ENCODE assay signal across 7 cellular contexts in the genomic region with DNA sequence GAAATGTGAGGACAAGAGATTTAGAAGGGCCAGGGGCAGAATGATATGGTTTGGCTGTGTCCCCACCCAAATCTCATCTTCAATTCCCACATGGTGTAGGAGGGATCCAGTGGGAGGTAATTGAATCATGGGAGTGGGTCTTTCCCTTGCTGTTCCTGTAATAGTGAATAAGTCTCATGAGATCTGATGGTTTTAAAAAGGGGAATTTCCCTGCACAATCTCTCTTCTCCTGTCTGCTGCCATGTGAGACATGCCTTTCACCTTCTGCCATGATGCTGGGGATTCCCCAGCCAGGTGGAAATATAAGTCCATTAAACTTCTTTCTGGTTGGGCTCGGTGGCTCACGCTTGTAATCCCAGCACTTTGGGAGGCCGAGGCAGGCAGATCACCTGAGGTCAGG. TPM values are rescaled to one million over a fixed set of nuclear protein-coding genes. Genes with fewer than 3 reads are reported as not detected.
A peak's percentile ranks its signal among the peaks of the same experiment; 100 is the strongest.
DNase-seq lines count a peak whose midpoint lies in the region; ATAC-seq, FAIRE-seq and TF ChIP-seq lines count a peak whose summit lies in the region.
"Not testable (repeated sequence)": the region's sequence is repeated elsewhere in the genome, so short reads cannot be mapped to it uniquely, and the experiment has no call there.

No MANE protein-coding gene starts in this region.

- peak; percentile 53 to 77 for ATAC-seq in activated naive CD4-positive, alpha-beta T cell treated with anti-CD3 and anti-CD28 coated beads, Interleukin-2, amount 50 U/mL, for 72 hours
- ATAC-seq in stimulated activated effector memory CD8-positive, alpha-beta T cell treated with anti-CD3 and anti-CD28 coated beads, Interleukin-12 subunit alpha, Interleukin-12 subunit beta, amount 100 ng/mL, for 72 hours: not testable (repeated sequence)

- FAIRE-seq in GM18507 (lab: Jason Lieb, UNC): peak; percentile 65

- H3K9me3 Mint-ChIP-seq in activated T-helper 1 cell treated with anti-CD3 and anti-CD28 coated beads, Interleukin-12 subunit alpha, Interleukin-12 subunit beta, Interleukin-2, Interleukin-4 antibody, amounts not matched to agents 30 ng/mL and 10 ng/mL and 1 ng/mL, durations not matched to agents 14 hours and 24 hours and 36 hours: peaks cover 12% of the 10 kb centered on the region
- peaks cover 0 to 21% of the 10 kb centered on the region in 2 donors for H3K9me3 Mint-ChIP-seq in activated naive CD4-positive, alpha-beta T cell treated with anti-CD3 and anti-CD28 coated beads, Interleukin-2, amount 50 U/mL, for 72 hours
- H3K9me3 Mint-ChIP-seq in stimulated activated effector memory CD8-positive, alpha-beta T cell treated with anti-CD3 and anti-CD28 coated beads, Interleukin-12 subunit alpha, Interleukin-12 subunit beta, amount 100 ng/mL, for 72 hours: not testable (repeated sequence)

- H3K27ac Mint-ChIP-seq in activated T-helper 1 cell treated with anti-CD3 and anti-CD28 coated beads, Interleukin-12 subunit alpha, Interleukin-12 subunit beta, Interleukin-2, Interleukin-4 antibody, amounts not matched to agents 30 ng/mL and 10 ng/mL and 1 ng/mL, durations not matched to agents 14 hours and 24 hours and 36 hours: peak overlapping the region; percentile 53
- H3K27ac Mint-ChIP-seq in activated naive CD4-positive, alpha-beta T cell treated with anti-CD3 and anti-CD28 coated beads, Interleukin-2, amount 50 U/mL, for 72 hours: peak overlapping the region; percentile 63 to 77
- H3K27ac Mint-ChIP-seq in stimulated activated effector memory CD8-positive, alpha-beta T cell treated with anti-CD3 and anti-CD28 coated beads, Interleukin-12 subunit alpha, Interleukin-12 subunit beta, amount 100 ng/mL, for 72 hours: peak overlapping the region; percentile 40

- not testable (repeated sequence) for H3K27me3 Mint-ChIP-seq in activated T-helper 1 cell treated with anti-CD3 and anti-CD28 coated beads, Interleukin-12 subunit alpha, Interleukin-12 subunit beta, Interleukin-2, Interleukin-4 antibody, amounts not matched to agents 30 ng/mL and 10 ng/mL and 1 ng/mL, durations not matched to agents 14 hours and 24 hours and 36 hours (ENCODE audit: insufficient read depth)

- H3K4me1 Mint-ChIP-seq in activated T-helper 1 cell treated with anti-CD3 and anti-CD28 coated beads, Interleukin-12 subunit alpha, Interleukin-12 subunit beta, Interleukin-2, Interleukin-4 antibody, amounts not matched to agents 30 ng/mL and 10 ng/mL and 1 ng/mL, durations not matched to agents 14 hours and 24 hours and 36 hours (ENCODE audit: low read depth): peaks cover 22% of the 10 kb centered on the region
- H3K4me1 Mint-ChIP-seq in stimulated activated effector memory CD8-positive, alpha-beta T cell treated with anti-CD3 and anti-CD28 coated beads, Interleukin-12 subunit alpha, Interleukin-12 subunit beta, amount 100 ng/mL, for 72 hours: peaks cover 14% of the 10 kb centered on the region

- H3K36me3 Mint-ChIP-seq in activated T-helper 1 cell treated with anti-CD3 and anti-CD28 coated beads, Interleukin-12 subunit alpha, Interleukin-12 subunit beta, Interleukin-2, Interleukin-4 antibody, amounts not matched to agents 30 ng/mL and 10 ng/mL and 1 ng/mL, durations not matched to agents 14 hours and 24 hours and 36 hours (ENCODE audit: low read depth): peaks cover 44% of the 10 kb centered on the region
- H3K36me3 Mint-ChIP-seq in activated naive CD4-positive, alpha-beta T cell treated with anti-CD3 and anti-CD28 coated beads, Interleukin-2, amount 50 U/mL, for 72 hours: peaks cover 15 to 37% of the 10 kb centered on the region in 2 donors
- peaks cover 56% of the 10 kb centered on the region for H3K36me3 Mint-ChIP-seq in stimulated activated effector memory CD8-positive, alpha-beta T cell treated with anti-CD3 and anti-CD28 coated beads, Interleukin-12 subunit alpha, Interleukin-12 subunit beta, amount 100 ng/mL, for 72 hours

- TF ChIP-seq CTCF in epithelial cell of esophagus (IDR thresholded peaks at IDR 0.05; ENCODE audit: insufficient read depth, low read depth, low read length, missing control alignments): not testable (repeated sequence)

- intact Hi-C loops in activated T-helper 1 cell treated with anti-CD3 and anti-CD28 coated beads, Interleukin-12 subunit alpha, Interleukin-12 subunit beta, Interleukin-2, Interleukin-4 antibody, amounts not matched to agents 30 ng/mL and 10 ng/mL and 1 ng/mL, durations not matched to agents 14 hours and 24 hours and 36 hours (cut with micrococcal nuclease): not testable (repeated sequence)

- H3K4me3 Mint-ChIP-seq in activated T-helper 1 cell treated with anti-CD3 and anti-CD28 coated beads, Interleukin-12 subunit alpha, Interleukin-12 subunit beta, Interleukin-2, Interleukin-4 antibody, amounts not matched to agents 30 ng/mL and 10 ng/mL and 1 ng/mL, durations not matched to agents 14 hours and 24 hours and 36 hours; stimulated activated effector memory CD8-positive, alpha-beta T cell treated with anti-CD3 and anti-CD28 coated beads, Interleukin-12 subunit alpha, Interleukin-12 subunit beta, amount 100 ng/mL, for 72 hours: not testable (repeated sequence)

- H3K4me3 ChIP-seq in epithelial cell of esophagus (ENCODE audit: low read length): not testable (repeated sequence)

- DNase-seq in GM18507 (ENCODE audit: extremely low spot score, insufficient read length, low read depth); stimulated activated effector memory CD8-positive, alpha-beta T cell treated with anti-CD3 and anti-CD28 coated beads, Interleukin-12 subunit alpha, Interleukin-12 subunit beta, amount 100 ng/mL, for 72 hours (ENCODE audit: low spot score in 2 of 2): not testable (repeated sequence)
- peak; percentile 41 for DNase-seq in activated CD4-positive, alpha-beta T cell treated with anti-CD3 and anti-CD28 coated beads for 48 hours
- DNase-seq in activated T-helper 1 cell treated with anti-CD3 and anti-CD28 coated beads, Interleukin-12 subunit alpha, Interleukin-12 subunit beta, Interleukin-2, Interleukin-4 antibody, amounts not matched to agents 30 ng/mL and 10 ng/mL and 1 ng/mL, durations not matched to agents 14 hours and 24 hours and 36 hours (ENCODE audit: low spot score): peak; percentile 11
- peak in 1 of 2 donors; percentile 67 for DNase-seq in activated naive CD4-positive, alpha-beta T cell treated with anti-CD3 and anti-CD28 coated beads, Interleukin-2, amount 50 U/mL, for 72 hours (ENCODE audit: low spot score in 2 of 2)
- DNase-seq in epithelial cell of esophagus (ENCODE audit: low read depth): peak; percentile 11
- peak; percentile 46 for DNase-seq in stimulated activated CD4-positive, alpha-beta T cell treated with anti-CD3 and anti-CD28 coated beads, Interleukin-15, amount 100 ng/mL, for 24 hours

RNA-seq across cellular contexts. Expression of a gene that starts 57.9 kb away (rescaled TPM):
- total RNA-seq in activated T-helper 1 cell treated with anti-CD3 and anti-CD28 coated beads, Interleukin-12 subunit alpha, Interleukin-12 subunit beta, Interleukin-2, Interleukin-4 antibody, amounts not matched to agents 30 ng/mL and 10 ng/mL and 1 ng/mL, durations not matched to agents 14 hours and 24 hours and 36 hours: 52.0 and 56.5 TPM in 2 replicates
- total RNA-seq in activated naive CD4-positive, alpha-beta T cell treated with anti-CD3 and anti-CD28 coated beads, Interleukin-2, amount 50 U/mL, for 72 hours: 10 to 100 TPM; 42.0 to 46.5 TPM
